In the genomic region with DNA sequence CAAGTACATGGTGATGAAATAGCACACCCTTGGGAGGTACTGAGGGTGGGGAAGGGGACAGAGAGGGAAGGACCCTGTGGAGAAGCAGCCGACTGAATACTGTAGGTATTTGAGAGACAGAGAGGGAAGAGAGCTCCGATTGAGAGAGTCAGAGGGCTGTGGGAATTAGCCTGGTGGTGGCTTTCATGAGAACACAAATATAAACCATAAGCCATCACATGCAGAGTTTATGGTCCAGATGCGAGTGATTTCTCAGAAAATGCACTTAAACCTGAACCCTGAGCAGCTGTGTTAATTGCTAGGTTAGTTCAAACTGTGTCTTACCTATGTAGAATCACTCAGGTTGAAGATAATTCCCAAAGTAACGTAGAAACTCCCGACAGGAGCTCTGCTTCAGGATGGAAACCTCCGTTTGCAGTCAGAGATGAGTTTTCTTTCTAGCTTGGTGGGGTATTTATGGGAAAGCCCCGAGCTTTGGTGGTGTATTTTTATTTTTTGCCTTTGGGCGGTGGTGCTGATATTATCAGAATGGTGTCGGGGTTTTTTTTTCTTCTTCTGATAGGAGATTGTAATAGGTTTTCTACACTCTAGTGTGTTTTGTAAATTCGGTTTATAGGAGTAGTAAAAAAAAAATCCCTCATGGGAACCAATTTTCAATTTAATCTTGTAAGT, we compare ENCODE assay signal across 14 cellular contexts.
"Had no signal": no experiment of that assay in that cellular context is flagged by ENCODE, and none has a peak within 500 bp of the region (broad histone marks: within the 10 kb centered on the region; RNA-seq: fewer than 3 reads in every experiment).

No MANE protein-coding gene starts in this region.

- DNase-seq: activated CD4-positive, alpha-beta T cell treated with anti-CD3 and anti-CD28 coated beads for 36 hours; activated naive CD4-positive, alpha-beta T cell treated with anti-CD3 and anti-CD28 coated beads, Interleukin-2, amount 50 U/mL, for 16 hours; anterior cingulate cortex; dorsolateral prefrontal cortex; glutamatergic neuron; left colon; midbrain; retina; substantia nigra; transverse colon had no signal

- H3K36me3 ChIP-seq: neutrophil, transverse colon had no signal

- H3K4me3 ChIP-seq: dorsolateral prefrontal cortex, esophagus muscularis mucosa, lung, SK-N-MC, transverse colon had no signal

- H3K27me3 Mint-ChIP-seq: activated CD4-positive, alpha-beta T cell treated with anti-CD3 and anti-CD28 coated beads for 36 hours had no signal

- H3K4me3 Mint-ChIP-seq: activated CD4-positive, alpha-beta T cell treated with anti-CD3 and anti-CD28 coated beads for 36 hours had no signal

- ATAC-seq: activated CD4-positive, alpha-beta T cell treated with anti-CD3 and anti-CD28 coated beads for 36 hours; left colon had no signal

- H3K27me3 ChIP-seq: dorsolateral prefrontal cortex, esophagus muscularis mucosa, neutrophil, transverse colon had no signal
